Comparison of ENCODE assay signal across 7 cellular contexts in genomic region chr1:111202707-111203623, GRCh38. TPM values are rescaled to one million over a fixed set of nuclear protein-coding genes. Genes with fewer than 3 reads are reported as not detected.
DNase-seq lines count a peak whose midpoint lies in the region; TF ChIP-seq lines count a peak whose summit lies in the region.

No MANE protein-coding gene starts in this region.

- peak overlapping the region; percentile 55 for H3K4me3 ChIP-seq in endocrine pancreas (ENCODE audit: control insufficient read depth, insufficient read depth, low read length)
- peak overlapping the region; percentile 59 for H3K4me3 ChIP-seq in rectal smooth muscle tissue (ENCODE audit: low read length)

- no peak overlapping the region for H3K27ac ChIP-seq in rectal smooth muscle tissue (ENCODE audit: low read depth, low read length)

- TF ChIP-seq POLR2A in GM15510 (IDR thresholded peaks at IDR 0.05; ENCODE audit: borderline replicate concordance, extremely low read depth, insufficient read length) = peak; percentile 11

- H3K4me1 ChIP-seq in endocrine pancreas (ENCODE audit: control insufficient read depth, insufficient read depth, low read length) (no peaks in the 10 kb centered on the region), rectal smooth muscle tissue (ENCODE audit: control insufficient read depth, insufficient read depth, low read length) (no peaks in the 10 kb centered on the region)

- H3K36me3 ChIP-seq in endocrine pancreas (ENCODE audit: control insufficient read depth, insufficient read depth, low read length) = no peaks in the 10 kb centered on the region
- no peaks in the 10 kb centered on the region for H3K36me3 ChIP-seq in rectal smooth muscle tissue (ENCODE audit: control insufficient read depth, insufficient read depth, low read length)

- H3K27me3 ChIP-seq in endocrine pancreas (ENCODE audit: control insufficient read depth, insufficient read depth, low read length) (no peaks in the 10 kb centered on the region), rectal smooth muscle tissue (ENCODE audit: control insufficient read depth, insufficient read depth, low read length) (peaks cover 6% of the 10 kb centered on the region)

- H3K9me3 ChIP-seq in endocrine pancreas (ENCODE audit: control insufficient read depth, low read length) = no peaks in the 10 kb centered on the region

- DNase-seq in M059J (ENCODE audit: low read depth) (peak; percentile 12), NCI-H1694 (lab: John Stamatoyannopoulos, UW) (no peak), NCI-H2196 treated with DMSO at 0.1 percent for 48 hours (lab: John Stamatoyannopoulos, UW; ENCODE audit: unreplicated experiment) (no peak), HCEC 1CT (no peak)

- H3K9ac ChIP-seq in endocrine pancreas (ENCODE audit: control insufficient read depth, insufficient read depth, low read length) (peak overlapping the region; percentile 73), rectal smooth muscle tissue (ENCODE audit: low read length) (no peak overlapping the region)

RNA-seq across cellular contexts. Expression of gene DENND2D, which starts 2.5 kb away (rescaled TPM):
- 4.3 and 10.2 TPM in 2 replicates for total RNA-seq in M059J (2014; rRNA removed; shearing (Covaris generic))

RNA-seq across cellular contexts. Expression of gene CHI3L2, which starts 24.5 kb away (rescaled TPM):
- 0.15 and 0.37 TPM in 2 replicates for total RNA-seq in M059J (2014; rRNA removed; shearing (Covaris generic))
